ENCODE assay signal across 8 cellular contexts in genomic region chr12:48157016-48157888, GRCh38. TPM values are rescaled to one million over a fixed set of nuclear protein-coding genes. Genes with fewer than 3 reads are reported as not detected.
A peak's percentile ranks its signal among the peaks of the same experiment; 100 is the strongest.
DNase-seq lines count a peak whose midpoint lies in the region; ATAC-seq and TF ChIP-seq lines count a peak whose summit lies in the region.

Gene ASB8, minus strand, starts transcription at chr12:48157515. Its CDS starts 4,019 bp downstream, at chr12:48153496.

- ATAC-seq in GM18508 (IDR thresholded peaks at IDR 0.05; ENCODE audit: insufficient read depth, unreplicated experiment) (peak; percentile 71), HG03025 (IDR thresholded peaks at IDR 0.05; ENCODE audit: low FRiP score, unreplicated experiment) (peak; percentile 84), aorta (ENCODE audit: low FRiP score) (peak; percentile 99)

- H3K27me3 ChIP-seq in rectal smooth muscle tissue (ENCODE audit: control insufficient read depth, insufficient read depth, low read length) (no peaks in the 10 kb centered on the region), aorta (ENCODE audit: control insufficient read depth in 1 of 2, insufficient read depth in 2 of 2, low read length in 1 of 2) (no peaks in the 10 kb centered on the region)

- in situ Hi-C loops in astrocyte of the cerebellum (cut with HindIII; ENCODE audit: low sequenced_read_pairs), result no loop called here

- intact Hi-C loops in aorta (cut with DNase I), result loop anchor here (5.0 kb wide), 2 partner anchors 35 to 50 kb away; partner anchors contain the start of gene SENP1 (in 1 of the 2)

- 0% methylated on average over 55 to 56 of the region's 56 CpGs for WGBS in aorta, 2 donors

- peak within 1 kb of the TSS; percentile 94 for H3K9ac ChIP-seq in rectal smooth muscle tissue (ENCODE audit: low read length)

- DNase-seq in NCI-H2029 treated with DMSO at 0.1 percent for 48 hours (lab: John Stamatoyannopoulos, UW) (peak; percentile 92), T-helper 9 cell (peak; percentile 98), astrocyte of the cerebellum (ENCODE audit: low read depth) (peak; percentile 95), hepatic stellate cell (ENCODE audit: low spot score) (peak; percentile 96), aorta (peak; percentile 99 to 100)

- H3K9me3 ChIP-seq in aorta (ENCODE audit: control insufficient read depth, low read length), result no peaks in the 10 kb centered on the region

- H3K36me3 ChIP-seq in rectal smooth muscle tissue (ENCODE audit: control insufficient read depth, insufficient read depth, low read length), result peaks cover 5% of the 10 kb centered on the region
- H3K36me3 ChIP-seq in aorta (ENCODE audit: control insufficient read depth in 1 of 2, insufficient read depth in 2 of 2, low read length in 1 of 2), result peaks cover 0 to 2% of the 10 kb centered on the region in 2 donors

- H3K4me1 ChIP-seq in rectal smooth muscle tissue (ENCODE audit: control insufficient read depth, insufficient read depth, low read length) (peaks cover 3% of the 10 kb centered on the region), aorta (ENCODE audit: control insufficient read depth in 1 of 2, insufficient read depth in 2 of 2, low read length in 2 of 2) (no peaks in the 10 kb centered on the region)

- peak within 1 kb of the TSS; percentile 99 for H3K4me3 ChIP-seq in astrocyte of the cerebellum (ENCODE audit: low read depth, low read length)
- peak within 1 kb of the TSS; percentile 100 for H3K4me3 ChIP-seq in rectal smooth muscle tissue (ENCODE audit: low read length)
- peak within 1 kb of the TSS; percentile 77 to 93 for H3K4me3 ChIP-seq in aorta (ENCODE audit: low read length in 2 of 2)

- peak; percentile 59 for TF ChIP-seq CTCF in astrocyte of the cerebellum (IDR thresholded peaks at IDR 0.05; ENCODE audit: low read depth, low read length, missing control alignments)

- H3K27ac ChIP-seq in rectal smooth muscle tissue (ENCODE audit: low read depth, low read length), result peak within 1 kb of the TSS; percentile 96
- H3K27ac ChIP-seq in aorta (ENCODE audit: low read depth in 1 of 2, low read length in 2 of 2), result peak within 1 kb of the TSS in 1 of 2 donors; percentile 76

RNA-seq across cellular contexts. Expression of gene ASB8, which starts in this region (rescaled TPM):
- total RNA-seq in aorta, result 10 to 100 TPM; 32.8 to 34.2 TPM
- polyA plus RNA-seq in aorta, result 10 to 100 TPM; 20.7 to 25.6 TPM
